ENCODE assay signal across 9 cellular contexts in the genomic region with DNA sequence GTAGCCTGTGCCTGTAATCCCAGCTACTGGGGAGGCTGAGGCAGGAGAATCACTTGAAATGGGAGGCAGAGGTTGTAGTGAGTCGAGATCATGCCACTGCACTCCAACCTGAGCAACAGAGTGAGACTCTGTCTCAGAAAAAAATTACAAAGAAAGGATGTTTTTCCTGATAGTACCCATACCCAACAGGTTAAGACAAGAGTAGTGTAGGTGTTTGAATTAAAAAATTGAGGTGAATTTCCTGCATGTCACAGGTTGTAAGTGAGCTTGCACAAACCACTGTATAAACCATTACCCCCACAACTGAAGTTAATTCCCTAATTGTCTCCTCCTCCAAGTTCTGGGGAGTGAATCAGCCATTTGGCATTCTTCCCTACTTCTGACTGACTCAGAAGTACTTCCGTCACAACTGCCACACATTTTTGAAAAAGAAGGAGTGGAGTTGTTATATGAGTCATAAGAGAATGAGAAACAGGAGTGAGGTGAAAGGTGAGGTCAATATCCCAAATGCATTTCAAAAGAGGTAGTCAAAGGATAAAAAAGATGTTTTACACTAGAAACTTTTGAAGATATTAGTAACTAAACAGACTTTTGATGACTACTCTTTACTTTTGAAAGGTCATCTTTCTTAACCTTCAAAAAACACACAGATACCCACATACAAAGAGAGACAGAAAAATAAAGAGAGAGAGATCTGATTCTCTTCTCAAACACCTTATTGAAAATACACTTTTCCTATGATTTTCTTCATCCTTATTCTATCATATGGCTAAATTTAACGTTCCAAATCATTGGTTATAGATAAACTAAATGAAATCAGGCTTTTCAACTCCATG.
DNase-seq lines count a peak whose midpoint lies in the region; ATAC-seq and TF ChIP-seq lines count a peak whose summit lies in the region.
"Had no signal": no experiment of that assay in that cellular context is flagged by ENCODE, and none has a peak within 500 bp of the region (broad histone marks: within the 10 kb centered on the region; RNA-seq: fewer than 3 reads in every experiment).

No MANE protein-coding gene starts in this region.

- H3K4me1 ChIP-seq in BE2C: no peaks in the 10 kb centered on the region

- TF ChIP-seq EP300 in Ishikawa (IDR thresholded peaks at IDR 0.05; ENCODE audit: borderline replicate concordance): peak; percentile 68; the same call in 1 of the 2 replicates

- no peaks in the 10 kb centered on the region for H3K36me3 ChIP-seq in BE2C

- POLR2A ChIA-PET in AG04449 (lab: Yijun Ruan, JAX): no interaction called here

- CTCF ChIA-PET in AG04449 (lab: Yijun Ruan, JAX): interaction anchor here (1.1 kb wide), 1 partner anchor 343 kb away, joined by 3 read pairs; no protein-coding TSS in a partner anchor

- DNase-seq in AG04449 (ENCODE audit: low read depth, low spot score) (peak; percentile 93), astrocyte of the hippocampus (ENCODE audit: low read depth, low spot score) (peak; percentile 97), kidney glomerular epithelial cell (lab: John Stamatoyannopoulos, UW) (peak; percentile 98), BE2C (no peak), NK-92 (lab: John Stamatoyannopoulos, UW; ENCODE audit: unreplicated experiment) (no peak)
- no peak for DNase-seq in activated T-cell treated with anti-CD3 and anti-CD28 coated beads, Interleukin-2, amount 50 U/mL, for 1 hour
- DNase-seq: activated T-cell treated with anti-CD3 and anti-CD28 coated beads, Interleukin-2, amount 50 U/mL, for 4 hours had no signal

- H3K9me3 ChIP-seq in BE2C: no peaks in the 10 kb centered on the region

- no peak for TF ChIP-seq RAD21 in Ishikawa (IDR thresholded peaks at IDR 0.05; ENCODE audit: low read depth)

- no peak for TF ChIP-seq CTCF in AG04449 (IDR thresholded peaks at IDR 0.05; ENCODE audit: insufficient read depth, low read length, missing control alignments)
- TF ChIP-seq CTCF in BE2C (IDR thresholded peaks at IDR 0.05; ENCODE audit: low read depth, low read length): no peak

- no peaks in the 10 kb centered on the region for H3K27me3 ChIP-seq in BE2C

- H3K4me3 ChIP-seq in AG04449 (ENCODE audit: low read depth, low read length) (no peak overlapping the region), BE2C (ENCODE audit: low read depth, low read length) (no peak overlapping the region)

- ATAC-seq in GM18517 (IDR thresholded peaks at IDR 0.05; ENCODE audit: unreplicated experiment): no peak
- ATAC-seq: activated T-cell treated with anti-CD3 and anti-CD28 coated beads, Interleukin-2, amount 50 U/mL, for 4 hours had no signal

TF ChIP-seq in Ishikawa, 13 proteins besides CTCF, POLR2A, EP300 and RAD21:
- TF ChIP-seq REST (IDR thresholded peaks at IDR 0.05; ENCODE audit: low read depth) (no peak), EGR1 (IDR thresholded peaks at IDR 0.05) (no peak), CREB1 (IDR thresholded peaks at IDR 0.05; ENCODE audit: low read depth) (0 out of 2 replicates have a peak, but pooled peaks have one; percentile 25), FOXM1 (IDR thresholded peaks at IDR 0.05; ENCODE audit: borderline replicate concordance, low read depth) (peak; percentile 65; the same call in 1 of the 2 replicates), YY1 (IDR thresholded peaks at IDR 0.05; ENCODE audit: low read depth) (no peak), USF1 (IDR thresholded peaks at IDR 0.05) (no peak), CEBPB (IDR thresholded peaks at IDR 0.05) (0 out of 2 replicates have a peak, but pooled peaks have one; percentile 28), NFIC (IDR thresholded peaks at IDR 0.05) (peak; percentile 83), ZBTB7A (IDR thresholded peaks at IDR 0.05; ENCODE audit: low read depth) (no peak), TEAD4 (IDR thresholded peaks at IDR 0.05) (peak; percentile 63), TCF12 (IDR thresholded peaks at IDR 0.05; ENCODE audit: low read depth) (peak; percentile 40; the same call in 1 of the 2 replicates), TAF1 (IDR thresholded peaks at IDR 0.05; ENCODE audit: low read depth) (no peak)
- TF ChIP-seq, protein P1, sequence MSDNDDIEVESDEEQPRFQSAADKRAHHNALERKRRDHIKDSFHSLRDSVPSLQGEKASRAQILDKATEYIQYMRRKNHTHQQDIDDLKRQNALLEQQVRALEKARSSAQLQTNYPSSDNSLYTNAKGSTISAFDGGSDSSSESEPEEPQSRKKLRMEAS (IDR thresholded peaks at IDR 0.05): 0 out of 2 replicates have a peak, but pooled peaks have one; percentile 24

Comparison
In these comparisons a context has a peak if more than half of its experiments do, and no peak if none do; other contexts are left out.
1. DNase-seq: peak in AG04449 (single experiment), astrocyte of the hippocampus (single experiment) and kidney glomerular epithelial cell (single experiment); none in BE2C (single experiment), activated T-cell treated with anti-CD3 and anti-CD28 coated beads, Interleukin-2, amount 50 U/mL, for 1 hour (single experiment) and NK-92 (single experiment).